1 cellular context compared by ENCODE assay signal in the genomic region with DNA sequence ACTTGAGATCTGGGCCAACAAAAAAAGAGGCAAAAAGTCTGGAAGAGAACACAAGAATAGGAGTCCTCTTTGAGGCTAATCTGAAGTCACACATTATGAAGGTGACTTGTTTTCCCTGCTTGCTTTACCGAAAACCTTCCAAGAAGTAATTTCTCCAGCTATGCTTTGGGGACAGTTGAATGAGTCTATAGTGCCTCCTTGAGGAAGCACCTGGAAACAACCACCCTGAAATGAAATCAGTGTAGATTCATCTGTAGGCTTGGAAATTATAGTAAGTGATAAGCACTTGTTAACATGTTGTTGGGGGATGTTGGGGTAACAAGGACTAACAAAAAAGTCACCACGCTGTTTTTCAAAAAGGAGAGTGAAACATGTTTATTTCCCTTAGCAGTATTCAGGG.
A peak's percentile ranks its signal among the peaks of the same experiment; 100 is the strongest.
TF ChIP-seq lines count a peak whose summit lies in the region.

No MANE protein-coding gene starts in this region.

TF ChIP-seq in K562, 482 proteins besides CTCF, POLR2A, EP300 and RAD21:
- TF ChIP-seq, protein P1, sequence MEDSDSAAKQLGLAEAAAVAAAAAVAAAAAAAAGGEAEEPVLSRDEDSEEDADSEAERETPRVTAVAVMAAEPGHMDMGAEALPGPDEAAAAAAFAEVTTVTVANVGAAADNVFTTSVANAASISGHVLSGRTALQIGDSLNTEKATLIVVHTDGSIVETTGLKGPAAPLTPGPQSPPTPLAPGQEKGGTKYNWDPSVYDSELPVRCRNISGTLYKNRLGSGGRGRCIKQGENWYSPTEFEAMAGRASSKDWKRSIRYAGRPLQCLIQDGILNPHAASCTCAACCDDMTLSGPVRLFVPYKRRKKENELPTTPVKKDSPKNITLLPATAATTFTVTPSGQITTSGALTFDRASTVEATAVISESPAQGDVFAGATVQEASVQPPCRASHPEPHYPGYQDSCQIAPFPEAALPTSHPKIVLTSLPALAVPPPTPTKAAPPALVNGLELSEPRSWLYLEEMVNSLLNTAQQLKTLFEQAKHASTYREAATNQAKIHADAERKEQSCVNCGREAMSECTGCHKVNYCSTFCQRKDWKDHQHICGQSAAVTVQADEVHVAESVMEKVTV (CRISPR knock-in tag; IDR thresholded peaks at IDR 0.05), result peak; percentile 91
- TF ChIP-seq, protein P2, sequence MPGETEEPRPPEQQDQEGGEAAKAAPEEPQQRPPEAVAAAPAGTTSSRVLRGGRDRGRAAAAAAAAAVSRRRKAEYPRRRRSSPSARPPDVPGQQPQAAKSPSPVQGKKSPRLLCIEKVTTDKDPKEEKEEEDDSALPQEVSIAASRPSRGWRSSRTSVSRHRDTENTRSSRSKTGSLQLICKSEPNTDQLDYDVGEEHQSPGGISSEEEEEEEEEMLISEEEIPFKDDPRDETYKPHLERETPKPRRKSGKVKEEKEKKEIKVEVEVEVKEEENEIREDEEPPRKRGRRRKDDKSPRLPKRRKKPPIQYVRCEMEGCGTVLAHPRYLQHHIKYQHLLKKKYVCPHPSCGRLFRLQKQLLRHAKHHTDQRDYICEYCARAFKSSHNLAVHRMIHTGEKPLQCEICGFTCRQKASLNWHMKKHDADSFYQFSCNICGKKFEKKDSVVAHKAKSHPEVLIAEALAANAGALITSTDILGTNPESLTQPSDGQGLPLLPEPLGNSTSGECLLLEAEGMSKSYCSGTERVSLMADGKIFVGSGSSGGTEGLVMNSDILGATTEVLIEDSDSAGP (CRISPR knock-in tag; IDR thresholded peaks at IDR 0.05), result no peak
- no peak for TF ChIP-seq FIP1L1 (IDR thresholded peaks at IDR 0.05; ENCODE audit: low read depth, low read length, poor library complexity, severe bottlenecking)
